ENCODE assay signal across 11 cellular contexts in the genomic region with DNA sequence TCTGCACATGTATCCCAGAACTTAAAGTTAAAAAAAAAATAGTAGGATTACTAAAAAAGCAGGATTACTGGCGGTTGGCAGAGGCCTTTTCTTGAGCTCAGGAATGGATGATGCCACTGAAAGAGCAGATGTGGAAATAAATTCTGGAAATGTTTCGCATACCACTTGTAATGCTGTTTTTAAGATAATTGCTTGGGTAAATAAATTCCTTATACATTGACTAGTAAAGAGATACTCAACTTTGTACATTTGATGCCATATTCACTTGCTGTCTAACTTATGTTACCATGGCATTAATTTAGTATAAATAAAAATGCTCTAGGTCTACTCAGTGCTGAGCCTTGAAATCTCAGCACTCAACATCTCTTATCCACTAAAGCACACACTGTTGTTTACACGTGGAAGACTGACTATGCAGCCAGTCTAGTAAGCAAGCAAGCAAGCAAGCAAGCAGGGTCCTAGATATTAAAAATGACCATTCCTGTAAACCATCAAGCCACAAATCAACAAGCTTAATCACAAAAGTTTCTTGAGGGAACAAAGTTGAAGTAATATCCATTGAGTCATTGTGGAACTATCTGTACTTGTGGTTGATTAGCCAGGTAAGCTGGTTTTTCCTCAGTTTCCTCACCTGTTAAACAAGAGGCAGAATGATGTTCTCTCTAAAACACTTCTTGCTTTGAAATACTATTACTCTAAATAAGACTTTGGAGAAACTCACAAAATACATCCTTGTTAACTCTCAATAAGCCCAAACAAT. TPM values are rescaled to one million over a fixed set of nuclear protein-coding genes. Genes with fewer than 3 reads are reported as not detected.
DNase-seq lines count a peak whose midpoint lies in the region; ATAC-seq and TF ChIP-seq lines count a peak whose summit lies in the region.
"Had no signal": no experiment of that assay in that cellular context is flagged by ENCODE, and none has a peak within 500 bp of the region (broad histone marks: within the 10 kb centered on the region; RNA-seq: fewer than 3 reads in every experiment).

No MANE protein-coding gene starts in this region.

- no peak overlapping the region for H3K27ac Mint-ChIP-seq in T-cell

- H3K9ac ChIP-seq in SK-N-SH = peak overlapping the region; percentile 72; the same call in 1 of the 2 replicates

- no peaks in the 10 kb centered on the region for H3K27me3 ChIP-seq in SK-N-SH (ENCODE audit: insufficient read depth)
- no peaks in the 10 kb centered on the region for H3K27me3 ChIP-seq in uterus
- H3K27me3 ChIP-seq: sigmoid colon had no signal

- POLR2A ChIA-PET in SK-N-SH (lab: Yijun Ruan, JAX) = no interaction called here
- POLR2A ChIA-PET in T-cell (lab: Charles Lee) = no interaction called here

- peaks cover 58 to 67% of the 10 kb centered on the region in 2 donors for H3K27me3 Mint-ChIP-seq in T-cell

- CTCF ChIA-PET in SK-N-SH (lab: Yijun Ruan, JAX) (no interaction called here), T-cell (lab: Charles Lee) (no interaction called here)

- DNase-seq in SK-N-SH (no peak), T-cell (no peak), fibroblast of the aortic adventitia (ENCODE audit: low read depth) (peak; percentile 59), retinal pigment epithelial cell (ENCODE audit: low read depth) (peak; percentile 12), uterus (no peak)
- DNase-seq in stimulated activated naive CD4-positive, alpha-beta T cell (lab: John Stamatoyannopoulos, UW) = no peak
- DNase-seq: activated gamma-delta T cell had no signal

- no peak for TF ChIP-seq EP300 in SK-N-SH (IDR thresholded peaks at IDR 0.05; ENCODE audit: borderline replicate concordance in 1 of 2, low read depth in 1 of 2, low read length in 1 of 2)

- H3K36me3 Mint-ChIP-seq in T-cell = no peaks in the 10 kb centered on the region

- ATAC-seq in SK-N-SH treated with all-trans-retinoic acid at 6 μM for 48 hours (no peak), T-cell (replicated peaks in 1 of 4) (no peak), HG02840 (IDR thresholded peaks at IDR 0.05; ENCODE audit: low FRiP score, unreplicated experiment) (no peak)
- ATAC-seq: activated CD4-positive, CD25-positive, alpha-beta regulatory T cell treated with anti-CD3 and anti-CD28 coated beads, Interleukin-2, amount 50 U/mL, for 24 hours had no signal

- no peaks in the 10 kb centered on the region for H3K9me2 ChIP-seq in SK-N-SH

- H3K9me3 ChIP-seq in SK-N-SH (no peaks in the 10 kb centered on the region), uterus (no peaks in the 10 kb centered on the region)
- H3K9me3 ChIP-seq: sigmoid colon had no signal

- H3K9me3 Mint-ChIP-seq in T-cell = peaks cover 8 to 13% (median 8%) of the 10 kb centered on the region in 3 donors

- H3K27ac ChIP-seq in SK-N-SH (ENCODE audit: low read depth in 2 of 2, low read length in 1 of 2) (peak overlapping the region in 1 of 2 experiments; percentile 88; a peak in 1 of 4 replicates), uterus (peak overlapping the region in 1 of 2 donors; percentile 92)

- peaks cover 7% of the 10 kb centered on the region; the same call in 1 of the 2 replicates for H4K20me1 ChIP-seq in SK-N-SH (ENCODE audit: insufficient read depth)

- intact Hi-C loops in uterus (cut with DNase I; ENCODE audit: low total_unique reads) = no loop called here

- peak overlapping the region; percentile 83 for H3K4me2 ChIP-seq in SK-N-SH

- TF ChIP-seq CTCF in SK-N-SH (IDR thresholded peaks at IDR 0.05) (no peak), fibroblast of the aortic adventitia (IDR thresholded peaks at IDR 0.05; ENCODE audit: insufficient read depth, low read length) (no peak), retinal pigment epithelial cell (conservative IDR thresholded peaks at IDR 0.05; ENCODE audit: low read depth, low read length) (no peak), uterus (IDR thresholded peaks at IDR 0.05) (no peak)

- H3K36me3 ChIP-seq in SK-N-SH (replicated peaks in 1 of 2; ENCODE audit: control insufficient read depth in 1 of 2, insufficient read depth in 2 of 2, low read length in 1 of 2) = no peaks in the 10 kb centered on the region
- no peaks in the 10 kb centered on the region for H3K36me3 ChIP-seq in uterus
- H3K36me3 ChIP-seq: sigmoid colon had no signal

- no peak for TF ChIP-seq RAD21 in SK-N-SH (IDR thresholded peaks at IDR 0.05; ENCODE audit: low read length)

- peaks cover 7 to 19% (median 18%) of the 10 kb centered on the region in 3 donors for H3K4me1 Mint-ChIP-seq in T-cell

- H3F3A ChIP-seq in SK-N-SH (replicated peaks; ENCODE audit: insufficient read depth) = peaks cover 4% of the 10 kb centered on the region

- no peak for TF ChIP-seq POLR2A in uterus (IDR thresholded peaks at IDR 0.05)

- no peak overlapping the region; a peak in 1 of 4 replicates for H3K4me3 ChIP-seq in SK-N-SH (ENCODE audit: low read depth in 2 of 2, low read length in 1 of 2)
- H3K4me3 ChIP-seq in fibroblast of the aortic adventitia (ENCODE audit: low read depth, low read length) = peak overlapping the region; percentile 14
- no peak overlapping the region for H3K4me3 ChIP-seq in retinal pigment epithelial cell (ENCODE audit: low read length)
- H3K4me3 ChIP-seq in uterus = no peak overlapping the region

- peaks cover 2 to 20% of the 10 kb centered on the region in 2 experiments; a peak in 3 of 4 replicates for H3K4me1 ChIP-seq in SK-N-SH (ENCODE audit: control insufficient read depth in 1 of 2, insufficient read depth in 2 of 2, low read depth in 1 of 2, low read length in 1 of 2)
- H3K4me1 ChIP-seq in uterus = no peaks in the 10 kb centered on the region

- H3K4me3 Mint-ChIP-seq in T-cell = peak overlapping the region; percentile 11 to 71 (median 40)

- H2AFZ ChIP-seq in SK-N-SH (ENCODE audit: low read depth) = peak overlapping the region; percentile 84; the same call in 1 of the 2 replicates

- 66% methylated on average over 3 of the region's 3 CpGs for WGBS in SK-N-SH (ENCODE audit: low lambda C conversion rate)

- peaks cover 35% of the 10 kb centered on the region for H3K79me2 ChIP-seq in SK-N-SH (ENCODE audit: insufficient read depth)

TF ChIP-seq in SK-N-SH, 30 proteins besides CTCF, POLR2A, EP300 and RAD21 (continues in another document):
- TF ChIP-seq RXRA (IDR thresholded peaks at IDR 0.05; ENCODE audit: borderline replicate concordance, low read depth) (no peak), NRF1 (IDR thresholded peaks at IDR 0.05; ENCODE audit: low read depth, low read length) (no peak), SIN3A (IDR thresholded peaks at IDR 0.05; ENCODE audit: borderline replicate concordance, low read depth, low read length) (no peak), NFIC (IDR thresholded peaks at IDR 0.05; ENCODE audit: borderline replicate concordance) (no peak), MXI1 (IDR thresholded peaks at IDR 0.05; ENCODE audit: low read depth, low read length) (no peak)
- TF ChIP-seq, protein P1, sequence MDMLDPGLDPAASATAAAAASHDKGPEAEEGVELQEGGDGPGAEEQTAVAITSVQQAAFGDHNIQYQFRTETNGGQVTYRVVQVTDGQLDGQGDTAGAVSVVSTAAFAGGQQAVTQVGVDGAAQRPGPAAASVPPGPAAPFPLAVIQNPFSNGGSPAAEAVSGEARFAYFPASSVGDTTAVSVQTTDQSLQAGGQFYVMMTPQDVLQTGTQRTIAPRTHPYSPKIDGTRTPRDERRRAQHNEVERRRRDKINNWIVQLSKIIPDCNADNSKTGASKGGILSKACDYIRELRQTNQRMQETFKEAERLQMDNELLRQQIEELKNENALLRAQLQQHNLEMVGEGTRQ (IDR thresholded peaks at IDR 0.05; ENCODE audit: borderline replicate concordance, low read depth, low read length) = no peak
- TF ChIP-seq, protein P2, sequence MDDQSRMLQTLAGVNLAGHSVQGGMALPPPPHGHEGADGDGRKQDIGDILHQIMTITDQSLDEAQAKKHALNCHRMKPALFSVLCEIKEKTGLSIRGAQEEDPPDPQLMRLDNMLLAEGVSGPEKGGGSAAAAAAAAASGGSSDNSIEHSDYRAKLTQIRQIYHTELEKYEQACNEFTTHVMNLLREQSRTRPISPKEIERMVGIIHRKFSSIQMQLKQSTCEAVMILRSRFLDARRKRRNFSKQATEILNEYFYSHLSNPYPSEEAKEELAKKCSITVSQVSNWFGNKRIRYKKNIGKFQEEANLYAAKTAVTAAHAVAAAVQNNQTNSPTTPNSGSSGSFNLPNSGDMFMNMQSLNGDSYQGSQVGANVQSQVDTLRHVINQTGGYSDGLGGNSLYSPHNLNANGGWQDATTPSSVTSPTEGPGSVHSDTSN (IDR thresholded peaks at IDR 0.05) = no peak

TF ChIP-seq in SK-N-SH treated with all-trans-retinoic acid at 6 μM for 48 hours, 23 proteins besides CTCF, POLR2A, EP300 and RAD21 (continues in another document):
- no peak for TF ChIP-seq CREB5 (CRISPR knock-in tag; IDR thresholded peaks at IDR 0.05; ENCODE audit: low read depth)
- TF ChIP-seq ZNF565 (CRISPR knock-in tag; conservative IDR thresholded peaks at IDR 0.05; ENCODE audit: low read depth) = no peak
- TF ChIP-seq TCF4 (CRISPR knock-in tag; IDR thresholded peaks at IDR 0.05; ENCODE audit: borderline replicate concordance) = no peak
- TF ChIP-seq ZNF8 (CRISPR knock-in tag; IDR thresholded peaks at IDR 0.05) = no peak
- TF ChIP-seq CSDC2 (CRISPR knock-in tag; IDR thresholded peaks at IDR 0.05) = no peak
- TF ChIP-seq ZFP30 (CRISPR knock-in tag; IDR thresholded peaks at IDR 0.05) = no peak
- TF ChIP-seq ZFP3 (CRISPR knock-in tag; IDR thresholded peaks at IDR 0.05) = no peak
- no peak for TF ChIP-seq ZNF70 (CRISPR knock-in tag; IDR thresholded peaks at IDR 0.05)

RNA-seq across cellular contexts. Expression of gene RASAL2, which starts 1.7 kb away (rescaled TPM):
- polyA plus RNA-seq in SK-N-SH (2012; rRNA removed) = 6.9 and 10.0 TPM in 2 replicates
- polyA plus RNA-seq in SK-N-SH (2012; cell fraction: cytosol; rRNA removed) = 3.6 and 4.9 TPM in 2 replicates
- 23.4 and 34.0 TPM in 2 replicates for polyA plus RNA-seq in SK-N-SH (2012; cell fraction: nucleus; rRNA removed)
- under 1 TPM in 4 of 5 donors, not detected in 1; 0.05 to 0.19 (median 0.11) TPM for total RNA-seq in T-cell
- 30.5 and 32.6 TPM in 2 replicates for total RNA-seq in fibroblast of the aortic adventitia (ENCODE audit: low replicate concordance)
- total RNA-seq in uterus = 10 to 100 TPM in 3 of 4 donors, 1 to 10 TPM in 1; 10.0 to 42.5 (median 29.8) TPM

Comparison
In these comparisons a context has a peak if more than half of its experiments do, and no peak if none do; other contexts are left out.
1. DNase-seq: peak in fibroblast of the aortic adventitia (single experiment) and retinal pigment epithelial cell (single experiment); none in SK-N-SH (single experiment), T-cell (0 of 34), stimulated activated naive CD4-positive, alpha-beta T cell (0 of 6) and uterus (0 of 2).
2. RNA of gene RASAL2, which starts 1.7 kb away (total RNA-seq): 30.5 to 32.6 TPM in fibroblast of the aortic adventitia and 10.0 to 42.5 TPM in uterus; 0.05 to 0.19 TPM in T-cell; every median in the first group is over 4 times any median in the second.